29 cellular contexts compared by ENCODE assay signal in the genomic region with DNA sequence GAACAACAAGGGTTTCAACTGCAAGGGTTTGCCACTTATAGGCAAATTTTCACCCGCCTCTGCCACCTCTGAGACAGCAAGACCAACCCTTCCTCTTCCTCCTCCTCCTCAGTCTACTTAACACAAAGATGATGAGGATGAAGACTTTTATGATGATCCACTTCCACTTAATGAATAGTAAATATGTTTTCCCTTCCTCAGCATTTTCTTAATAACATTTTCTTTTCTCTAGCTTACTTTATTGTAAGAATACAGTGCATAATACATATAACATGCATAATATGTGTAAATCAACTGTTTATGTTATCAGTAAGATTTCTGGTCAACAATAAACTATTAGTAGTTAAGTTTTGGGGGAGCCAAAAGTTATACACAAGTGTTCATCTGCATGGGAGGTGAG.
"Had no signal": no experiment of that assay in that cellular context is flagged by ENCODE, and none has a peak within 500 bp of the region (broad histone marks: within the 10 kb centered on the region; RNA-seq: fewer than 3 reads in every experiment).

No MANE protein-coding gene starts in this region.

- DNase-seq: naive thymus-derived CD8-positive, alpha-beta T cell; nephron progenitor cell; nucleus accumbens; pancreas; retina; spleen; stimulated activated CD4-positive, alpha-beta T cell treated with anti-CD3 and anti-CD28 coated beads, Interleukin-12 subunit alpha, Interleukin-12 subunit beta, amount 100 ng/mL, for 4 hours; stimulated activated CD4-positive, alpha-beta T cell treated with anti-CD3 and anti-CD28 coated beads, Interleukin-1b, Interleukin-23, amount 100 ng/mL, for 48 hours; stimulated activated CD4-positive, alpha-beta T cell treated with anti-CD3 and anti-CD28 coated beads, Interleukin-4, amount 100 ng/mL, for 1 hour; stimulated activated CD4-positive, alpha-beta T cell treated with anti-CD3 and anti-CD28 coated beads, Interleukin-4, amount 100 ng/mL, for 4 hours; stimulated activated CD8-positive, alpha-beta memory T cell treated with anti-CD3 and anti-CD28 coated beads, Interleukin-4, amount 100 ng/mL, for 48 hours; stimulated activated naive CD4-positive, alpha-beta T cell; stimulated activated naive CD8-positive, alpha-beta T cell treated with anti-CD3 and anti-CD28 coated beads, Interleukin-15, amount 100 ng/mL, for 72 hours; stimulated activated naive CD8-positive, alpha-beta T cell treated with anti-CD3 and anti-CD28 coated beads, Interleukin-15, Interleukin-2, amounts not matched to agents 100 U/mL and 50 U/mL, for 24 hours; substantia nigra; testis; tibial artery; transverse colon; upper lobe of right lung; uterus had no signal

- H3K27me3 ChIP-seq: pancreas, right atrium auricular region, testis, tibial artery, upper lobe of right lung, uterus had no signal

- H3K36me3 ChIP-seq: neutrophil, pancreas, prostate gland, right atrium auricular region, spleen, suprapubic skin, tibial artery, transverse colon, upper lobe of right lung, uterus had no signal

- ATAC-seq: naive thymus-derived CD8-positive, alpha-beta T cell; natural killer cell treated with Interleukin-12 subunit alpha and Interleukin-12 subunit beta and Interleukin-15 and Interleukin-18, amount 100 ng/mL, for 72 hours; pancreas; sciatic nerve; stimulated activated memory B cell treated with anti-CD40 and anti-IgM and Interleukin-4, amounts not matched to agents 10 μg/mL and 1 μg/mL and 100 μg/mL, for 72 hours; stimulated activated naive CD8-positive, alpha-beta T cell treated with anti-CD3 and anti-CD28 coated beads, Interleukin-15, amount 100 ng/mL, for 72 hours; stimulated activated naive CD8-positive, alpha-beta T cell treated with anti-CD3 and anti-CD28 coated beads, Interleukin-15, Interleukin-2, amounts not matched to agents 100 U/mL and 50 U/mL, for 24 hours; upper lobe of right lung had no signal

- H3K4me1 ChIP-seq: prostate gland, right atrium auricular region, spleen, suprapubic skin, testis, tibial artery, transverse colon, uterus had no signal

- H3K4me2 ChIP-seq: smooth muscle cell had no signal

- H3K27ac ChIP-seq: neutrophil, pancreas, prostate gland, right atrium auricular region, skin epidermis, spleen, suprapubic skin, testis, tibial artery, transverse colon, upper lobe of right lung, uterus had no signal

- FAIRE-seq: pancreas had no signal

- H3K4me3 ChIP-seq: pancreas, prostate gland, right atrium auricular region, skin epidermis, smooth muscle cell, spleen, suprapubic skin, testis, tibial artery, transverse colon, upper lobe of right lung, uterus had no signal

- H3K9me3 ChIP-seq: neutrophil, pancreas, prostate gland, right atrium auricular region, spleen, suprapubic skin, testis, tibial artery, transverse colon, upper lobe of right lung, uterus had no signal
